1 cellular context compared by ENCODE assay signal in the genomic region with DNA sequence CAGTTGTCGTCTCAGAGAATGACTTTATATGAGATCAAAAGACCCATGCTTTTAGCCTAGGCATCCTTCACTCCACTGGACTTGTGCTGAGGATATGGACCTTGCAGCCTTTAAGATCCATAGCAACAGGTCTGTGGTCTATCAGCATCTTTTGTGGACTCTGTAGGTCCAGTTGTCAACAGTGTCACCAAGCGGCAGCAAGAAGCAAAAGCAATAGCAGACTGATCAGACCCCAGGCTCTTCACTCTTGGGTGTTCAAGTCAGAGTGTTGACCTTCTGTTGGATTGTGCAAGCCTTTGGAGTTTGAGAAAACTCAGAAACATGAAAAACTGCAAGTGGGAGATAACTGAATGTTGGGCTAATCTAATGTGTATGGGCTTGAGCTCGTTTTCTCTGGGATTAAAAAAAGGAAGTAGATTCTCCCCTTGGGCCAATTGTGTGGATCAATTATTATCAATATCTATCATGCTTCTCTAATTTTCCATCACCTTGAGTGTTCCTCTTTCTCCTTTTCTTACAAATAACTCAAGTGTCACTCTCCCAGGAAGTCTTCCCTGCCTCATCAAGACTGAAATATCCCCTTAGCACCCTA.
TF ChIP-seq lines count a peak whose summit lies in the region.

No MANE protein-coding gene starts in this region.

TF ChIP-seq in HepG2, 621 proteins besides CTCF, POLR2A, EP300 and RAD21 (continued from another document and continues in another):
- TF ChIP-seq, protein P1, sequence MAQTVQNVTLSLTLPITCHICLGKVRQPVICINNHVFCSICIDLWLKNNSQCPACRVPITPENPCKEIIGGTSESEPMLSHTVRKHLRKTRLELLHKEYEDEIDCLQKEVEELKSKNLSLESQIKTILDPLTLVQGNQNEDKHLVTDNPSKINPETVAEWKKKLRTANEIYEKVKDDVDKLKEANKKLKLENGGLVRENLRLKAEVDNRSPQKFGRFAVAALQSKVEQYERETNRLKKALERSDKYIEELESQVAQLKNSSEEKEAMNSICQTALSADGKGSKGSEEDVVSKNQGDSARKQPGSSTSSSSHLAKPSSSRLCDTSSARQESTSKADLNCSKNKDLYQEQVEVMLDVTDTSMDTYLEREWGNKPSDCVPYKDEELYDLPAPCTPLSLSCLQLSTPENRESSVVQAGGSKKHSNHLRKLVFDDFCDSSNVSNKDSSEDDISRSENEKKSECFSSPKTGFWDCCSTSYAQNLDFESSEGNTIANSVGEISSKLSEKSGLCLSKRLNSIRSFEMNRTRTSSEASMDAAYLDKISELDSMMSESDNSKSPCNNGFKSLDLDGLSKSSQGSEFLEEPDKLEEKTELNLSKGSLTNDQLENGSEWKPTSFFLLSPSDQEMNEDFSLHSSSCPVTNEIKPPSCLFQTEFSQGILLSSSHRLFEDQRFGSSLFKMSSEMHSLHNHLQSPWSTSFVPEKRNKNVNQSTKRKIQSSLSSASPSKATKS (CRISPR knock-in tag; IDR thresholded peaks at IDR 0.05) = no peak
- TF ChIP-seq HNF4A (CRISPR knock-in tag; IDR thresholded peaks at IDR 0.05) (peak; percentile 45; the same call in 1 of the 2 replicates), PHB2 (IDR thresholded peaks at IDR 0.05; ENCODE audit: partially characterized antibody) (no peak), FIP1L1 (IDR thresholded peaks at IDR 0.05; ENCODE audit: borderline replicate concordance, insufficient read depth, low read depth, low read length) (no peak), ZNF83 (CRISPR knock-in tag; IDR thresholded peaks at IDR 0.05; ENCODE audit: borderline replicate concordance) (no peak), SP1 (IDR thresholded peaks at IDR 0.05) (no peak), SP1 (CRISPR knock-in tag; IDR thresholded peaks at IDR 0.05) (no peak), NFRKB (IDR thresholded peaks at IDR 0.05) (no peak), RORA (CRISPR knock-in tag; IDR thresholded peaks at IDR 0.05) (no peak), MXI1 (IDR thresholded peaks at IDR 0.05; ENCODE audit: borderline replicate concordance, low read depth, low read length) (no peak), ZNF672 (CRISPR knock-in tag; IDR thresholded peaks at IDR 0.05) (no peak), POGZ (CRISPR knock-in tag; IDR thresholded peaks at IDR 0.05) (peak; percentile 40; the same call in 1 of the 2 replicates), RBFOX2 (IDR thresholded peaks at IDR 0.05; ENCODE audit: low read depth, low read length) (no peak), FOXO1 (CRISPR knock-in tag; IDR thresholded peaks at IDR 0.05) (no peak), ZNF563 (CRISPR knock-in tag; IDR thresholded peaks at IDR 0.05) (no peak), ZNF367 (CRISPR knock-in tag; IDR thresholded peaks at IDR 0.05; ENCODE audit: borderline replicate concordance) (no peak), STAT5B (CRISPR knock-in tag; IDR thresholded peaks at IDR 0.05) (no peak), SIN3A (IDR thresholded peaks at IDR 0.05; ENCODE audit: borderline replicate concordance, low read depth, low read length) (no peak), ZNF720 (CRISPR knock-in tag; IDR thresholded peaks at IDR 0.05) (no peak), ZNF577 (CRISPR knock-in tag; IDR thresholded peaks at IDR 0.05; ENCODE audit: borderline replicate concordance, low read depth) (no peak), TARDBP (CRISPR knock-in tag; IDR thresholded peaks at IDR 0.05) (no peak)
- TF ChIP-seq, protein P2, sequence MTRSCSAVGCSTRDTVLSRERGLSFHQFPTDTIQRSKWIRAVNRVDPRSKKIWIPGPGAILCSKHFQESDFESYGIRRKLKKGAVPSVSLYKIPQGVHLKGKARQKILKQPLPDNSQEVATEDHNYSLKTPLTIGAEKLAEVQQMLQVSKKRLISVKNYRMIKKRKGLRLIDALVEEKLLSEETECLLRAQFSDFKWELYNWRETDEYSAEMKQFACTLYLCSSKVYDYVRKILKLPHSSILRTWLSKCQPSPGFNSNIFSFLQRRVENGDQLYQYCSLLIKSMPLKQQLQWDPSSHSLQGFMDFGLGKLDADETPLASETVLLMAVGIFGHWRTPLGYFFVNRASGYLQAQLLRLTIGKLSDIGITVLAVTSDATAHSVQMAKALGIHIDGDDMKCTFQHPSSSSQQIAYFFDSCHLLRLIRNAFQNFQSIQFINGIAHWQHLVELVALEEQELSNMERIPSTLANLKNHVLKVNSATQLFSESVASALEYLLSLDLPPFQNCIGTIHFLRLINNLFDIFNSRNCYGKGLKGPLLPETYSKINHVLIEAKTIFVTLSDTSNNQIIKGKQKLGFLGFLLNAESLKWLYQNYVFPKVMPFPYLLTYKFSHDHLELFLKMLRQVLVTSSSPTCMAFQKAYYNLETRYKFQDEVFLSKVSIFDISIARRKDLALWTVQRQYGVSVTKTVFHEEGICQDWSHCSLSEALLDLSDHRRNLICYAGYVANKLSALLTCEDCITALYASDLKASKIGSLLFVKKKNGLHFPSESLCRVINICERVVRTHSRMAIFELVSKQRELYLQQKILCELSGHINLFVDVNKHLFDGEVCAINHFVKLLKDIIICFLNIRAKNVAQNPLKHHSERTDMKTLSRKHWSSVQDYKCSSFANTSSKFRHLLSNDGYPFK (CRISPR knock-in tag; IDR thresholded peaks at IDR 0.05; ENCODE audit: borderline replicate concordance) = no peak
- TF ChIP-seq, protein P3, sequence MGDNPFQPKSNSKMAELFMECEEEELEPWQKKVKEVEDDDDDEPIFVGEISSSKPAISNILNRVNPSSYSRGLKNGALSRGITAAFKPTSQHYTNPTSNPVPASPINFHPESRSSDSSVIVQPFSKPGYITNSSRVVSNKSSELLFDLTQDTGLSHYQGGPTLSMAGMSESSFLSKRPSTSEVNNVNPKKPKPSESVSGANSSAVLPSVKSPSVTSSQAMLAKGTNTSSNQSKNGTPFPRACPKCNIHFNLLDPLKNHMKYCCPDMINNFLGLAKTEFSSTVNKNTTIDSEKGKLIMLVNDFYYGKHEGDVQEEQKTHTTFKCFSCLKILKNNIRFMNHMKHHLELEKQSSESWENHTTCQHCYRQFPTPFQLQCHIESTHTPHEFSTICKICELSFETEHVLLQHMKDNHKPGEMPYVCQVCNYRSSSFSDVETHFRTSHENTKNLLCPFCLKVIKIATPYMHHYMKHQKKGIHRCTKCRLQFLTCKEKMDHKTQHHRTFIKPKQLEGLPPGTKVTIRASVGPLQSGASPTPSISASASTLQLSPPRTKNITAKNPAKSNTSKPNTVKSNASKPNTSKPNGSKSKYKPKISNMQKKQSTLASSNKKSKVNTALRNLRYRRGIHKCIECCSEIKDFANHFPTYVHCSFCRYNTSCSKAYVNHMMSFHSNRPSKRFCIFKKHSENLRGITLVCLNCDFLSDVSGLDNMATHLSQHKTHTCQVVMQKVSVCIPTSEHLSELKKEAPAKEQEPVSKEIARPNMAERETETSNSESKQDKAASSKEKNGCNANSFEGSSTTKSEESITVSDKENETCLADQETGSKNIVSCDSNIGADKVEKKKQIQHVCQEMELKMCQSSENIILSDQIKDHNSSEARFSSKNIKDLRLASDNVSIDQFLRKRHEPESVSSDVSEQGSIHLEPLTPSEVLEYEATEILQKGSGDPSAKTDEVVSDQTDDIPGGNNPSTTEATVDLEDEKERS (CRISPR knock-in tag; IDR thresholded peaks at IDR 0.05) = no peak
- TF ChIP-seq, protein P4, sequence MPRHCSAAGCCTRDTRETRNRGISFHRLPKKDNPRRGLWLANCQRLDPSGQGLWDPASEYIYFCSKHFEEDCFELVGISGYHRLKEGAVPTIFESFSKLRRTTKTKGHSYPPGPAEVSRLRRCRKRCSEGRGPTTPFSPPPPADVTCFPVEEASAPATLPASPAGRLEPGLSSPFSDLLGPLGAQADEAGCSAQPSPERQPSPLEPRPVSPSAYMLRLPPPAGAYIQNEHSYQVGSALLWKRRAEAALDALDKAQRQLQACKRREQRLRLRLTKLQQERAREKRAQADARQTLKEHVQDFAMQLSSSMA (CRISPR knock-in tag; IDR thresholded peaks at IDR 0.05) = no peak
- TF ChIP-seq, protein P5, sequence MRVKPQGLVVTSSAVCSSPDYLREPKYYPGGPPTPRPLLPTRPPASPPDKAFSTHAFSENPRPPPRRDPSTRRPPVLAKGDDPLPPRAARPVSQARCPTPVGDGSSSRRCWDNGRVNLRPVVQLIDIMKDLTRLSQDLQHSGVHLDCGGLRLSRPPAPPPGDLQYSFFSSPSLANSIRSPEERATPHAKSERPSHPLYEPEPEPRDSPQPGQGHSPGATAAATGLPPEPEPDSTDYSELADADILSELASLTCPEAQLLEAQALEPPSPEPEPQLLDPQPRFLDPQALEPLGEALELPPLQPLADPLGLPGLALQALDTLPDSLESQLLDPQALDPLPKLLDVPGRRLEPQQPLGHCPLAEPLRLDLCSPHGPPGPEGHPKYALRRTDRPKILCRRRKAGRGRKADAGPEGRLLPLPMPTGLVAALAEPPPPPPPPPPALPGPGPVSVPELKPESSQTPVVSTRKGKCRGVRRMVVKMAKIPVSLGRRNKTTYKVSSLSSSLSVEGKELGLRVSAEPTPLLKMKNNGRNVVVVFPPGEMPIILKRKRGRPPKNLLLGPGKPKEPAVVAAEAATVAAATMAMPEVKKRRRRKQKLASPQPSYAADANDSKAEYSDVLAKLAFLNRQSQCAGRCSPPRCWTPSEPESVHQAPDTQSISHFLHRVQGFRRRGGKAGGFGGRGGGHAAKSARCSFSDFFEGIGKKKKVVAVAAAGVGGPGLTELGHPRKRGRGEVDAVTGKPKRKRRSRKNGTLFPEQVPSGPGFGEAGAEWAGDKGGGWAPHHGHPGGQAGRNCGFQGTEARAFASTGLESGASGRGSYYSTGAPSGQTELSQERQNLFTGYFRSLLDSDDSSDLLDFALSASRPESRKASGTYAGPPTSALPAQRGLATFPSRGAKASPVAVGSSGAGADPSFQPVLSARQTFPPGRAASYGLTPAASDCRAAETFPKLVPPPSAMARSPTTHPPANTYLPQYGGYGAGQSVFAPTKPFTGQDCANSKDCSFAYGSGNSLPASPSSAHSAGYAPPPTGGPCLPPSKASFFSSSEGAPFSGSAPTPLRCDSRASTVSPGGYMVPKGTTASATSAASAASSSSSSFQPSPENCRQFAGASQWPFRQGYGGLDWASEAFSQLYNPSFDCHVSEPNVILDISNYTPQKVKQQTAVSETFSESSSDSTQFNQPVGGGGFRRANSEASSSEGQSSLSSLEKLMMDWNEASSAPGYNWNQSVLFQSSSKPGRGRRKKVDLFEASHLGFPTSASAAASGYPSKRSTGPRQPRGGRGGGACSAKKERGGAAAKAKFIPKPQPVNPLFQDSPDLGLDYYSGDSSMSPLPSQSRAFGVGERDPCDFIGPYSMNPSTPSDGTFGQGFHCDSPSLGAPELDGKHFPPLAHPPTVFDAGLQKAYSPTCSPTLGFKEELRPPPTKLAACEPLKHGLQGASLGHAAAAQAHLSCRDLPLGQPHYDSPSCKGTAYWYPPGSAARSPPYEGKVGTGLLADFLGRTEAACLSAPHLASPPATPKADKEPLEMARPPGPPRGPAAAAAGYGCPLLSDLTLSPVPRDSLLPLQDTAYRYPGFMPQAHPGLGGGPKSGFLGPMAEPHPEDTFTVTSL (CRISPR knock-in tag; IDR thresholded peaks at IDR 0.05; ENCODE audit: borderline replicate concordance) = no peak; the same call in 1 of the 2 replicates
- TF ChIP-seq, protein P6, sequence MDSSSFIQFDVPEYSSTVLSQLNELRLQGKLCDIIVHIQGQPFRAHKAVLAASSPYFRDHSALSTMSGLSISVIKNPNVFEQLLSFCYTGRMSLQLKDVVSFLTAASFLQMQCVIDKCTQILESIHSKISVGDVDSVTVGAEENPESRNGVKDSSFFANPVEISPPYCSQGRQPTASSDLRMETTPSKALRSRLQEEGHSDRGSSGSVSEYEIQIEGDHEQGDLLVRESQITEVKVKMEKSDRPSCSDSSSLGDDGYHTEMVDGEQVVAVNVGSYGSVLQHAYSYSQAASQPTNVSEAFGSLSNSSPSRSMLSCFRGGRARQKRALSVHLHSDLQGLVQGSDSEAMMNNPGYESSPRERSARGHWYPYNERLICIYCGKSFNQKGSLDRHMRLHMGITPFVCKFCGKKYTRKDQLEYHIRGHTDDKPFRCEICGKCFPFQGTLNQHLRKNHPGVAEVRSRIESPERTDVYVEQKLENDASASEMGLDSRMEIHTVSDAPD (CRISPR knock-in tag; IDR thresholded peaks at IDR 0.05) = no peak
- TF ChIP-seq, protein P7, sequence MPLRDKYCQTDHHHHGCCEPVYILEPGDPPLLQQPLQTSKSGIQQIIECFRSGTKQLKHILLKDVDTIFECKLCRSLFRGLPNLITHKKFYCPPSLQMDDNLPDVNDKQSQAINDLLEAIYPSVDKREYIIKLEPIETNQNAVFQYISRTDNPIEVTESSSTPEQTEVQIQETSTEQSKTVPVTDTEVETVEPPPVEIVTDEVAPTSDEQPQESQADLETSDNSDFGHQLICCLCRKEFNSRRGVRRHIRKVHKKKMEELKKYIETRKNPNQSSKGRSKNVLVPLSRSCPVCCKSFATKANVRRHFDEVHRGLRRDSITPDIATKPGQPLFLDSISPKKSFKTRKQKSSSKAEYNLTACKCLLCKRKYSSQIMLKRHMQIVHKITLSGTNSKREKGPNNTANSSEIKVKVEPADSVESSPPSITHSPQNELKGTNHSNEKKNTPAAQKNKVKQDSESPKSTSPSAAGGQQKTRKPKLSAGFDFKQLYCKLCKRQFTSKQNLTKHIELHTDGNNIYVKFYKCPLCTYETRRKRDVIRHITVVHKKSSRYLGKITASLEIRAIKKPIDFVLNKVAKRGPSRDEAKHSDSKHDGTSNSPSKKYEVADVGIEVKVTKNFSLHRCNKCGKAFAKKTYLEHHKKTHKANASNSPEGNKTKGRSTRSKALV (CRISPR knock-in tag; IDR thresholded peaks at IDR 0.05) = no peak
- TF ChIP-seq, protein P8, sequence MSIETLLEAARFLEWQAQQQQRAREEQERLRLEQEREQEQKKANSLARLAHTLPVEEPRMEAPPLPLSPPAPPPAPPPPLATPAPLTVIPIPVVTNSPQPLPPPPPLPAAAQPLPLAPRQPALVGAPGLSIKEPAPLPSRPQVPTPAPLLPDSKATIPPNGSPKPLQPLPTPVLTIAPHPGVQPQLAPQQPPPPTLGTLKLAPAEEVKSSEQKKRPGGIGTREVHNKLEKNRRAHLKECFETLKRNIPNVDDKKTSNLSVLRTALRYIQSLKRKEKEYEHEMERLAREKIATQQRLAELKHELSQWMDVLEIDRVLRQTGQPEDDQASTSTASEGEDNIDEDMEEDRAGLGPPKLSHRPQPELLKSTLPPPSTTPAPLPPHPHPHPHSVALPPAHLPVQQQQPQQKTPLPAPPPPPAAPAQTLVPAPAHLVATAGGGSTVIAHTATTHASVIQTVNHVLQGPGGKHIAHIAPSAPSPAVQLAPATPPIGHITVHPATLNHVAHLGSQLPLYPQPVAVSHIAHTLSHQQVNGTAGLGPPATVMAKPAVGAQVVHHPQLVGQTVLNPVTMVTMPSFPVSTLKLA (IDR thresholded peaks at IDR 0.05) = no peak
- TF ChIP-seq, protein P9, sequence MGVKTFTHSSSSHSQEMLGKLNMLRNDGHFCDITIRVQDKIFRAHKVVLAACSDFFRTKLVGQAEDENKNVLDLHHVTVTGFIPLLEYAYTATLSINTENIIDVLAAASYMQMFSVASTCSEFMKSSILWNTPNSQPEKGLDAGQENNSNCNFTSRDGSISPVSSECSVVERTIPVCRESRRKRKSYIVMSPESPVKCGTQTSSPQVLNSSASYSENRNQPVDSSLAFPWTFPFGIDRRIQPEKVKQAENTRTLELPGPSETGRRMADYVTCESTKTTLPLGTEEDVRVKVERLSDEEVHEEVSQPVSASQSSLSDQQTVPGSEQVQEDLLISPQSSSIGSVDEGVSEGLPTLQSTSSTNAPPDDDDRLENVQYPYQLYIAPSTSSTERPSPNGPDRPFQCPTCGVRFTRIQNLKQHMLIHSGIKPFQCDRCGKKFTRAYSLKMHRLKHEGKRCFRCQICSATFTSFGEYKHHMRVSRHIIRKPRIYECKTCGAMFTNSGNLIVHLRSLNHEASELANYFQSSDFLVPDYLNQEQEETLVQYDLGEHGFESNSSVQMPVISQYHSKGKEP (CRISPR knock-in tag; IDR thresholded peaks at IDR 0.05) = no peak
- TF ChIP-seq, protein P10, sequence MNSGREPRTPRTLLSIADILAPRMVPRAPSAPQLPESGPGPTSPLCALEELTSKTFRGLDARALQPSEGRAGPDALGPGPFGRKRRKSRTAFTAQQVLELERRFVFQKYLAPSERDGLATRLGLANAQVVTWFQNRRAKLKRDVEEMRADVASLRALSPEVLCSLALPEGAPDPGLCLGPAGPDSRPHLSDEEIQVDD (CRISPR knock-in tag; IDR thresholded peaks at IDR 0.05; ENCODE audit: borderline replicate concordance) = no peak
